Comparison of ENCODE assay signal across 16 cellular contexts in the genomic region with DNA sequence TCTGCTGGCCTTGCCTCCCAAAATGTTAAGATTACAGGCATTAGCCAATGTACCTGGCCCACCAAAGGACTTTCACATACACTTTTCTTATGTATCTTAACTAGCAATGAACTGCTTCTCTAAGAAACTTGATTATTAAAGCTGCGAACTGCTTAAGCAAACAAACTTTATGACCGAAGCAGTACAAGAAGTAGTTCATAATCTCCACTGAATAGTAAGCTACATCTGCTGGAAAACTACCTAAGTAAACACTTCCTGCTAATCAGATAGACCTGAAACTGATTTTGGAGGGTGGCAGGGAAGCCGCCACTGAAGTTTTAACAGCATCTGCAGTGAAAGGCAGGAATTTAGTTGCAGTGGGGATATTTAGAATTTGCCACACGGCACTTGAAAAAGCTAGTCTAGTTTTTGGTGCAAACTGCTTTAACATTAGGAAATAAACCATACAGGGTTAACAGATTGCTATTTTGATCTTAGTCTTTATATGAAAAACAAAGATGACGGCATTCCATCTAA. TPM values are rescaled to one million over a fixed set of nuclear protein-coding genes. Genes with fewer than 3 reads are reported as not detected.
"Had no signal": no experiment of that assay in that cellular context is flagged by ENCODE, and none has a peak within 500 bp of the region (broad histone marks: within the 10 kb centered on the region; RNA-seq: fewer than 3 reads in every experiment).

No MANE protein-coding gene starts in this region.

- H3K4me1 ChIP-seq: suprapubic skin, upper lobe of left lung had no signal

- H3K4me1 Mint-ChIP-seq: nephron progenitor cell had no signal

- ATAC-seq: heart left ventricle, sciatic nerve had no signal

- H3K9me3 ChIP-seq: heart left ventricle, suprapubic skin, upper lobe of left lung had no signal

- H3K9me3 Mint-ChIP-seq: activated naive CD8-positive, alpha-beta T cell treated with anti-CD3 and anti-CD28 coated beads for 36 hours; nephron progenitor cell had no signal

- H3K27ac Mint-ChIP-seq: activated naive CD8-positive, alpha-beta T cell treated with anti-CD3 and anti-CD28 coated beads for 36 hours; nephron progenitor cell had no signal

- H3K4me3 ChIP-seq: heart left ventricle, suprapubic skin, upper lobe of left lung had no signal

- DNase-seq: activated CD4-positive, alpha-beta T cell treated with anti-CD3 and anti-CD28 coated beads, Interleukin-2, amount 50 U/mL, for 1 hour; activated naive CD8-positive, alpha-beta T cell treated with anti-CD3 and anti-CD28 coated beads for 36 hours; activated T-cell treated with anti-CD3 and anti-CD28 coated beads, Interleukin-2, amount 50 U/mL, for 1 hour; brain microvascular endothelial cell; effector memory CD4-positive, alpha-beta T cell; heart left ventricle; mammary epithelial cell; nephron progenitor cell; stimulated activated CD4-positive, alpha-beta T cell treated with anti-CD3 and anti-CD28 coated beads, Interleukin-12 subunit alpha, Interleukin-12 subunit beta, amount 100 ng/mL, for 4 hours; stimulated activated naive CD8-positive, alpha-beta T cell treated with anti-CD3 and anti-CD28 coated beads, Interleukin-15, Interleukin-2, amounts not matched to agents 100 U/mL and 50 U/mL, for 24 hours; T-helper 2 cell; upper lobe of left lung had no signal

- H3K27me3 ChIP-seq: brain microvascular endothelial cell, heart left ventricle, suprapubic skin, upper lobe of left lung had no signal

- H3K27ac ChIP-seq: brain microvascular endothelial cell, suprapubic skin had no signal

- H3K4me3 Mint-ChIP-seq: activated naive CD8-positive, alpha-beta T cell treated with anti-CD3 and anti-CD28 coated beads for 36 hours; nephron progenitor cell had no signal

- H3K27me3 Mint-ChIP-seq: activated naive CD8-positive, alpha-beta T cell treated with anti-CD3 and anti-CD28 coated beads for 36 hours had no signal

RNA-seq across cellular contexts. Expression of gene SERINC4, which starts 8.5 kb away (rescaled TPM):
- total RNA-seq: osteoblast, pulmonary artery endothelial cell had no signal
